ENCODE assay signal across 1 cellular context in the genomic region with DNA sequence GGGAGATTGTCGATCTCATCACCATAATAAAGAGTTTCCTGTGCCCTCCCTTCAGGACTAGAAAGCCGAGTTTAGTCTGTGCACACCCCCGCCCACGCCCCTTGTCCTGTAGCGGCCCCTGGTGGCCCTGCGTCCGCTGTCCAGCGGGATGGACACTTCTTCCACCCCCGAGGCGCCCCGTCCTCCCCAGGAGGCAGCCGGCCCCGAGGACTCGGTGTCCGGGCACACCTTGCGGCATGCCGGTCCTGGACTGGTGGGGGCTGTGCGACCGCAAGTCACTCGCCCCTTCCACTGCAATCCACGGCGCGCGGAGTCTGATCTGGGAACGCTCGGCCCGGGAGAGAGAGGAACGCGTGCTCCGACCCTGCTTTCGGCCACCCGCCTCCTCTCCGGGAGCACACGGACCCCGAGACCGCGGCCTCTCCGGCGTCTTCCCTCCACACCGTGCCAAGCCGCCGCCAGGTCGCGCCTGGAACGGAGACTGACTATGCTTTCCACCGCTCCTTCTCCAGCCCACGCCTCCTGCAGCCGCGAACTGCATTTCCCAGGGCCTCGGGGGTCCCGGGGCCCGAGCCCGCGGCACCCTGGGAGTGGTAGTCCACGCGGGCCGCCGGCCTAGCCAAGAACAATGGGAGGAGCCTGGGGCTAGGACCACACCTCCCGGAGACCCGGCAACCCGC.
TF ChIP-seq lines count a peak whose summit lies in the region.

No MANE protein-coding gene starts in this region.

TF ChIP-seq in K562, 482 proteins besides CTCF, POLR2A, EP300 and RAD21 (continued from another document):
- TF ChIP-seq, protein P1, sequence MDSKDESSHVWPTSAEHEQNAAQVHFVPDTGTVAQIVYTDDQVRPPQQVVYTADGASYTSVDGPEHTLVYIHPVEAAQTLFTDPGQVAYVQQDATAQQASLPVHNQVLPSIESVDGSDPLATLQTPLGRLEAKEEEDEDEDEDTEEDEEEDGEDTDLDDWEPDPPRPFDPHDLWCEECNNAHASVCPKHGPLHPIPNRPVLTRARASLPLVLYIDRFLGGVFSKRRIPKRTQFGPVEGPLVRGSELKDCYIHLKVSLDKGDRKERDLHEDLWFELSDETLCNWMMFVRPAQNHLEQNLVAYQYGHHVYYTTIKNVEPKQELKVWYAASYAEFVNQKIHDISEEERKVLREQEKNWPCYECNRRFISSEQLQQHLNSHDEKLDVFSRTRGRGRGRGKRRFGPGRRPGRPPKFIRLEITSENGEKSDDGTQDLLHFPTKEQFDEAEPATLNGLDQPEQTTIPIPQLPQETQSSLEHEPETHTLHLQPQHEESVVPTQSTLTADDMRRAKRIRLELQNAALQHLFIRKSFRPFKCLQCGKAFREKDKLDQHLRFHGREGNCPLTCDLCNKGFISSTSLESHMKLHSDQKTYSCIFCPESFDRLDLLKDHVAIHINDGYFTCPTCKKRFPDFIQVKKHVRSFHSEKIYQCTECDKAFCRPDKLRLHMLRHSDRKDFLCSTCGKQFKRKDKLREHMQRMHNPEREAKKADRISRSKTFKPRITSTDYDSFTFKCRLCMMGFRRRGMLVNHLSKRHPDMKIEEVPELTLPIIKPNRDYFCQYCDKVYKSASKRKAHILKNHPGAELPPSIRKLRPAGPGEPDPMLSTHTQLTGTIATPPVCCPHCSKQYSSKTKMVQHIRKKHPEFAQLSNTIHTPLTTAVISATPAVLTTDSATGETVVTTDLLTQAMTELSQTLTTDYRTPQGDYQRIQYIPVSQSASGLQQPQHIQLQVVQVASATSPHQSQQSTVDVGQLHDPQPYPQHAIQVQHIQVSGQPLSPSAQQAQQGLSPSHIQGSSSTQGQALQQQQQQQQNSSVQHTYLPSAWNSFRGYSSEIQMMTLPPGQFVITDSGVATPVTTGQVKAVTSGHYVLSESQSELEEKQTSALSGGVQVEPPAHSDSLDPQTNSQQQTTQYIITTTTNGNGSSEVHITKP (IDR thresholded peaks at IDR 0.05; ENCODE audit: partially characterized antibody), result peak; percentile 72
- TF ChIP-seq, protein P2, sequence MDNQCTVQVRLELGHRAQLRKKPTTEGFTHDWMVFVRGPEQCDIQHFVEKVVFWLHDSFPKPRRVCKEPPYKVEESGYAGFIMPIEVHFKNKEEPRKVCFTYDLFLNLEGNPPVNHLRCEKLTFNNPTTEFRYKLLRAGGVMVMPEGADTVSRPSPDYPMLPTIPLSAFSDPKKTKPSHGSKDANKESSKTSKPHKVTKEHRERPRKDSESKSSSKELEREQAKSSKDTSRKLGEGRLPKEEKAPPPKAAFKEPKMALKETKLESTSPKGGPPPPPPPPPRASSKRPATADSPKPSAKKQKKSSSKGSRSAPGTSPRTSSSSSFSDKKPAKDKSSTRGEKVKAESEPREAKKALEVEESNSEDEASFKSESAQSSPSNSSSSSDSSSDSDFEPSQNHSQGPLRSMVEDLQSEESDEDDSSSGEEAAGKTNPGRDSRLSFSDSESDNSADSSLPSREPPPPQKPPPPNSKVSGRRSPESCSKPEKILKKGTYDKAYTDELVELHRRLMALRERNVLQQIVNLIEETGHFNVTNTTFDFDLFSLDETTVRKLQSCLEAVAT (IDR thresholded peaks at IDR 0.05), result peak in 1 of 2 experiments; percentile 54; a peak in 2 of 4 replicates
- TF ChIP-seq, protein P3, sequence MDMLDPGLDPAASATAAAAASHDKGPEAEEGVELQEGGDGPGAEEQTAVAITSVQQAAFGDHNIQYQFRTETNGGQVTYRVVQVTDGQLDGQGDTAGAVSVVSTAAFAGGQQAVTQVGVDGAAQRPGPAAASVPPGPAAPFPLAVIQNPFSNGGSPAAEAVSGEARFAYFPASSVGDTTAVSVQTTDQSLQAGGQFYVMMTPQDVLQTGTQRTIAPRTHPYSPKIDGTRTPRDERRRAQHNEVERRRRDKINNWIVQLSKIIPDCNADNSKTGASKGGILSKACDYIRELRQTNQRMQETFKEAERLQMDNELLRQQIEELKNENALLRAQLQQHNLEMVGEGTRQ (CRISPR knock-in tag; IDR thresholded peaks at IDR 0.05), result 0 out of 2 replicates have a peak, but pooled peaks have one; percentile 12
TF ChIP-seq in K562: peak in this region for 126.
